8 cellular contexts compared by ENCODE assay signal in genomic region chr1:207738418-207738774, GRCh38. TPM values are rescaled to one million over a fixed set of nuclear protein-coding genes. Genes with fewer than 3 reads are reported as not detected.
A peak's percentile ranks its signal among the peaks of the same experiment; 100 is the strongest.
DNase-seq lines count a peak whose midpoint lies in the region; ATAC-seq, FAIRE-seq and TF ChIP-seq lines count a peak whose summit lies in the region.
"Not testable (repeated sequence)": the region's sequence is repeated elsewhere in the genome, so short reads cannot be mapped to it uniquely, and the experiment has no call there.

No MANE protein-coding gene starts in this region.

- CTCF ChIA-PET in CD4-positive, alpha-beta memory T cell (lab: Charles Lee; ENCODE audit: partially characterized antibody) = interaction anchor here (1.0 kb wide), 1 partner anchor 16 kb away, joined by 5 read pairs; no protein-coding TSS in a partner anchor
- CTCF ChIA-PET in HEK293T (lab: Yijun Ruan, JAX) = interaction anchor here (0.7 kb wide), 1 partner anchor 1218 kb away, joined by 3 read pairs; no protein-coding TSS in a partner anchor
- CTCF ChIA-PET in T-cell (lab: Charles Lee) = interaction anchor here in 1 of 2 donors (0.7 kb wide), 1 partner anchor 284 kb away, joined by 3 read pairs; no protein-coding TSS in a partner anchor
- CTCF ChIA-PET in K562 (lab: Yijun Ruan, JAX; ENCODE audit: low intra/inter-chr PET ratio) = not testable (repeated sequence)
- CTCF ChIA-PET in naive thymus-derived CD4-positive, alpha-beta T cell (lab: Charles Lee) = interaction anchor here (1.2 kb wide), 1 partner anchor 10 kb away, joined by 4 read pairs; no protein-coding TSS in a partner anchor

- H3K36me3 ChIP-seq in CD4-positive, alpha-beta memory T cell (ENCODE audit: insufficient read depth, low read length); K562 (ENCODE audit: control insufficient read depth, insufficient read depth, low read length); hepatocyte (replicated peaks; ENCODE audit: insufficient read depth, low read depth); naive thymus-derived CD4-positive, alpha-beta T cell (ENCODE audit: control insufficient read depth in 2 of 3, insufficient read depth in 3 of 3, low read length in 3 of 3); upper lobe of right lung: not testable (repeated sequence)

- not testable (repeated sequence) for H3K27me3 Mint-ChIP-seq in CD4-positive, alpha-beta memory T cell; T-cell
- peaks cover 0 to 18% (median 0%) of the 10 kb centered on the region in 5 donors for H3K27me3 Mint-ChIP-seq in naive thymus-derived CD4-positive, alpha-beta T cell

- not testable (repeated sequence) for H3K4me1 Mint-ChIP-seq in CD4-positive, alpha-beta memory T cell
- H3K4me1 Mint-ChIP-seq in T-cell = peaks cover 9 to 15% (median 10%) of the 10 kb centered on the region in 3 donors
- H3K4me1 Mint-ChIP-seq in naive thymus-derived CD4-positive, alpha-beta T cell = peaks cover 2 to 15% (median 13%) of the 10 kb centered on the region in 7 donors

- H4K20me1 ChIP-seq in K562 (replicated peaks; ENCODE audit: control insufficient read depth, insufficient read depth, low read length); hepatocyte (ENCODE audit: insufficient read depth, poor library complexity, severe bottlenecking): not testable (repeated sequence)

- H3K9me3 Mint-ChIP-seq in CD4-positive, alpha-beta memory T cell; T-cell; naive thymus-derived CD4-positive, alpha-beta T cell: not testable (repeated sequence)

- not testable (repeated sequence) for H3K36me3 Mint-ChIP-seq in CD4-positive, alpha-beta memory T cell; T-cell; naive thymus-derived CD4-positive, alpha-beta T cell

- not testable (repeated sequence) for H3K27ac ChIP-seq in CD4-positive, alpha-beta memory T cell (ENCODE audit: low read depth, low read length); K562 (ENCODE audit: extremely low read depth, low read depth, low read length); naive thymus-derived CD4-positive, alpha-beta T cell (ENCODE audit: low read depth, low read length)
- peak overlapping the region; percentile 46 for H3K27ac ChIP-seq in hepatocyte
- peak overlapping the region; percentile 26 for H3K27ac ChIP-seq in upper lobe of right lung

- peak overlapping the region in 3 of 8 donors; percentile 4 to 39 (median 5) for H3K4me3 Mint-ChIP-seq in CD4-positive, alpha-beta memory T cell
- H3K4me3 Mint-ChIP-seq in T-cell = not testable (repeated sequence)
- H3K4me3 Mint-ChIP-seq in naive thymus-derived CD4-positive, alpha-beta T cell = peak overlapping the region in 3 of 10 donors; percentile 12 to 34 (median 24)

- not testable (repeated sequence) for H3K9ac ChIP-seq in K562 (ENCODE audit: insufficient read depth in 1 of 2, low read depth in 2 of 2, low read length in 2 of 2)

- H3K27ac Mint-ChIP-seq in CD4-positive, alpha-beta memory T cell; T-cell: not testable (repeated sequence)
- H3K27ac Mint-ChIP-seq in naive thymus-derived CD4-positive, alpha-beta T cell = peak overlapping the region in 8 of 9 donors; percentile 17 to 83 (median 44)

- not testable (repeated sequence) for H3K9me1 ChIP-seq in K562 (ENCODE audit: control insufficient read depth, insufficient read depth, low read length)

- POLR2A ChIA-PET in CD4-positive, alpha-beta memory T cell (lab: Charles Lee; ENCODE audit: partially characterized antibody); HEK293T (lab: Yijun Ruan, JAX); naive thymus-derived CD4-positive, alpha-beta T cell (lab: Charles Lee): not testable (repeated sequence)
- POLR2A ChIA-PET in T-cell (lab: Charles Lee) (interaction anchor here in 1 of 2 donors (0.6 kb wide), 1 partner anchor 13 kb away, joined by 3 read pairs; no protein-coding TSS in a partner anchor), K562 (lab: Yijun Ruan, JAX) (interaction anchor here (0.6 to 1.1 kb wide), 2 partner anchors 9 to 783 kb away, joined by 3 to 4 read pairs; no protein-coding TSS in a partner anchor)

- not testable (repeated sequence) for H3K4me3 ChIP-seq in CD4-positive, alpha-beta memory T cell (ENCODE audit: low read length in 2 of 2); K562; hepatocyte; naive thymus-derived CD4-positive, alpha-beta T cell (ENCODE audit: low read length); upper lobe of right lung

- peak; percentile 24 to 75 (median 52) for DNase-seq in CD4-positive, alpha-beta memory T cell
- DNase-seq in HEK293T (ENCODE audit: extremely low spot score); K562 (ENCODE audit: extremely low read depth in 1 of 4, low spot score in 3 of 4); hepatocyte (ENCODE audit: low spot score); upper lobe of right lung: not testable (repeated sequence)
- peak in 30 of 34 experiments; percentile 32 to 82 (median 61) for DNase-seq in T-cell
- peak; percentile 49 for DNase-seq in activated T-cell treated with anti-CD3 and anti-CD28 coated beads, Interleukin-2, amount 50 U/mL, for 1 hour
- peak in 7 of 9 donors; percentile 55 to 87 (median 74) for DNase-seq in naive thymus-derived CD4-positive, alpha-beta T cell

- intact Hi-C loops in CD4-positive, alpha-beta memory T cell (cut with micrococcal nuclease); K562 (cut with micrococcal nuclease); naive thymus-derived CD4-positive, alpha-beta T cell (cut with micrococcal nuclease); upper lobe of right lung (cut with DNase I): not testable (repeated sequence)

- not testable (repeated sequence) for BruUV-seq in K562 (replicated peaks; lab: Mats Ljungman, UMichigan)

- peak; percentile 37 for FAIRE-seq in K562 (lab: Jason Lieb, UNC)

- H3K9me3 ChIP-seq in CD4-positive, alpha-beta memory T cell (ENCODE audit: control insufficient read depth in 1 of 2, low read length in 2 of 2); K562 (replicated peaks; ENCODE audit: control insufficient read depth, insufficient read depth, low read depth, low read length); hepatocyte (ENCODE audit: low read depth); naive thymus-derived CD4-positive, alpha-beta T cell (ENCODE audit: control insufficient read depth in 2 of 3, low read length in 3 of 3); upper lobe of right lung: not testable (repeated sequence)

- not testable (repeated sequence) for H3K79me2 ChIP-seq in K562 (ENCODE audit: control insufficient read depth, insufficient read depth, low read length); hepatocyte

- H3K9me2 ChIP-seq in hepatocyte (replicated peaks; ENCODE audit: insufficient read depth) = not testable (repeated sequence)

- H2AFZ ChIP-seq in K562 (ENCODE audit: low read depth, low read length); hepatocyte: not testable (repeated sequence)

- not testable (repeated sequence) for H3K27me3 ChIP-seq in CD4-positive, alpha-beta memory T cell (ENCODE audit: insufficient read depth, low read length); K562 (ENCODE audit: control insufficient read depth in 2 of 2, insufficient read depth in 2 of 2, low read length in 2 of 2); hepatocyte; naive thymus-derived CD4-positive, alpha-beta T cell (ENCODE audit: control insufficient read depth in 2 of 2, insufficient read depth in 2 of 2, low read length in 2 of 2); upper lobe of right lung

- TF ChIP-seq POLR2A in K562 (conservative IDR thresholded peaks at IDR 0.05) = not testable (repeated sequence)

- ATAC-seq in T-cell (replicated peaks in 1 of 4) (peak in 3 of 4 experiments; percentile 61 to 100 (median 68)), K562 (0 out of 3 replicates have a peak, but pooled peaks have one; percentile 41)
- peak; percentile 97 for ATAC-seq in naive thymus-derived CD4-positive, alpha-beta T cell
- not testable (repeated sequence) for ATAC-seq in upper lobe of right lung

- H3K4me1 ChIP-seq in CD4-positive, alpha-beta memory T cell (ENCODE audit: insufficient read depth, low read length); K562 (replicated peaks in 1 of 2; ENCODE audit: control insufficient read depth in 2 of 2, insufficient read depth in 2 of 2, low read length in 2 of 2); hepatocyte (ENCODE audit: insufficient read depth); naive thymus-derived CD4-positive, alpha-beta T cell (ENCODE audit: control insufficient read depth in 2 of 2, insufficient read depth in 2 of 2, low read length in 2 of 2); upper lobe of right lung: not testable (repeated sequence)

- not testable (repeated sequence) for TF ChIP-seq EP300 in K562 (IDR thresholded peaks at IDR 0.05; ENCODE audit: low read length)

- H3K4me2 ChIP-seq in K562 (ENCODE audit: insufficient read depth, low read length) = not testable (repeated sequence)
- H3K4me2 ChIP-seq in hepatocyte = peak overlapping the region; percentile 44

- TF ChIP-seq RAD21 in K562 (CRISPR knock-in tag; conservative IDR thresholded peaks at IDR 0.05 in 1 of 2, IDR thresholded peaks at IDR 0.05 in 1 of 2) = not testable (repeated sequence)

- in situ Hi-C loops in K562 (cut with MboI) = not testable (repeated sequence)

- TF ChIP-seq CTCF in K562 (IDR thresholded peaks at IDR 0.05 in 2 of 3, conservative IDR thresholded peaks at IDR 0.05 in 1 of 3; ENCODE audit: insufficient read depth in 2 of 3, low read depth in 1 of 3, low read length in 3 of 3); hepatocyte (IDR thresholded peaks at IDR 0.05; ENCODE audit: poor library complexity); upper lobe of right lung (IDR thresholded peaks at IDR 0.05): not testable (repeated sequence)

- WGBS in K562 (ENCODE audit: insufficient coverage, low coverage, missing lambda C conversion rate) = 58% methylated on average over 5 of the region's 5 CpGs
- WGBS in hepatocyte (ENCODE audit: low lambda C conversion rate, missing lambda C conversion rate) = 30% methylated on average over 5 of the region's 5 CpGs

RNA-seq across cellular contexts. Expression of gene CD46, which starts 13.5 kb away (rescaled TPM):
- total RNA-seq in CD4-positive, alpha-beta memory T cell = 100 to 1,000 TPM; 217 to 234 TPM
- 100 to 1,000 TPM; 171 to 176 TPM for polyA plus RNA-seq in CD4-positive, alpha-beta memory T cell
- total RNA-seq in T-cell (100 to 1,000 TPM; 123 to 152 (median 145) TPM), K562 (2014; rRNA removed) (87.9 and 94.5 TPM in 2 replicates), K562 (2014; rRNA removed; fragmentation: Illumina TruSeq; extraction: Trizol) (156 and 168 TPM in 2 replicates), K562 (2015; rRNA removed; fragmentation: Illumina TruSeq; extraction: Trizol) (126 and 151 TPM in 2 replicates), K562 (2021) (143 and 156 TPM in 2 replicates), hepatocyte (228 and 235 TPM in 2 replicates), upper lobe of right lung (335 TPM)
- total RNA-seq in K562 (2011; cell fraction: chromatin; rRNA removed; ENCODE audit: low replicate concordance) = 356 and 908 TPM in 2 replicates
- total RNA-seq in K562 (2011; cell fraction: nucleolus; rRNA removed) = 170 and 219 TPM in 2 replicates
- 411 and 563 TPM in 2 replicates for total RNA-seq in K562 (2011; cell fraction: nucleoplasm; rRNA removed)
- polyA plus RNA-seq in K562 (2011; rRNA removed) (374 and 391 TPM in 2 replicates), K562 (2014; fragmentation: Illumina TruSeq; extraction: Trizol) (149 and 205 TPM in 2 replicates), K562 (2014; fragmentation: Nextera tagmentation; extraction: Ambion mirVana) (100 to 1,000 TPM; 143 to 220 TPM), K562 (2014; rRNA removed) (183 and 199 TPM in 2 replicates), hepatocyte (176 and 192 TPM in 2 replicates)
- 28.4 and 93.7 TPM in 2 replicates for polyA plus RNA-seq in K562 (2011; cell fraction: cytosol; rRNA removed)
- 370 and 950 TPM in 2 replicates for polyA plus RNA-seq in K562 (2011; cell fraction: nucleus; rRNA removed)
- polyA plus RNA-seq in K562 (2012) = 91.8 and 133 TPM in 2 replicates
- 160 and 229 TPM in 2 replicates for polyA minus RNA-seq in K562 (2011; rRNA and poly(A)+ RNA removed)
- polyA minus RNA-seq in K562 (2011; cell fraction: cytosol; rRNA and poly(A)+ RNA removed) = 73.7 and 85.6 TPM in 2 replicates
- 188 and 382 TPM in 2 replicates for polyA minus RNA-seq in K562 (2011; cell fraction: nucleus; rRNA and poly(A)+ RNA removed)
- total RNA-seq in naive thymus-derived CD4-positive, alpha-beta T cell = 100 to 1,000 TPM; 121 to 216 (median 127) TPM
- 100 to 1,000 TPM; 109 to 165 TPM for polyA plus RNA-seq in naive thymus-derived CD4-positive, alpha-beta T cell
